ENCODE assay signal across 8 cellular contexts in the genomic region with DNA sequence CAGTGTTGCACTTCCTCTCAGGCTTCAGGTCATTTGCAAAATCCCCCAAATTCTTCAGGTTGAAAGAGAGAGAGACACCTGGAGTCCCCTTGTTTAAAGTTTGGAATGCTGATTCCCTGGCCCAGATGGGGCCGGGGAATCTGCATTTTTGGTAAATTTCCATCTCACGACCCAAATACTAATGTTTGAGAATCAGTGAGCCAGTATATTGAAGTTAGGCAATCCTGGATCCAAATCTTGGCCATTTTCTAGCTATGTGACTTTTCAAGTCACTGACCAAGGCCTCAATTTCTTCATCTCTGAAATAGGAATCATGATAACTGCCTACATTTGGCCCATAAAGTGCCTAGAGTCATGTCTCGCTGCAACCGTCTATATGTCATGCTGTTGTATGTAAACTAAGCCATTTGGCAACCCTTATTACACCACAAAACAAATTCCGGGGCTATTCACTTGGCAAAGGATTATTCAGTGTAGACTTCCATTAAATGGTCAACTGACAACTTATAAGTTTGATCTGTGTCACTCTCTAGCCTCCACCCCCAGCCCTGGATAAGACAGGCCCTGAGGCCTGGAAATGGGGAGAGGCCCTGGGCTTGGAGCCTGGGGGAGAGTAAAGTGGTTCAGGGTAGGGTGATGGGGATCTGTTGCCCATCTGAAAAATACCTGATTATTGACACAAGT. TPM values are rescaled to one million over a fixed set of nuclear protein-coding genes. Genes with fewer than 3 reads are reported as not detected.
A peak's percentile ranks its signal among the peaks of the same experiment; 100 is the strongest.
DNase-seq lines count a peak whose midpoint lies in the region; ATAC-seq and TF ChIP-seq lines count a peak whose summit lies in the region.

No MANE protein-coding gene starts in this region.

- peak overlapping the region; percentile 100 for H3K27ac ChIP-seq in left ventricle myocardium inferior (replicated peaks)
- H3K27ac ChIP-seq in uterus: peak overlapping the region; percentile 96 to 99

- H3K4me1 ChIP-seq in left ventricle myocardium inferior: peaks cover 39% of the 10 kb centered on the region
- no peaks in the 10 kb centered on the region for H3K4me1 ChIP-seq in uterus

- H3K4me3 Mint-ChIP-seq in brain (peak overlapping the region; percentile 85 to 96 (median 90)), memory B cell (peak overlapping the region; percentile 89)

- no peak for TF ChIP-seq POLR2A in uterus (IDR thresholded peaks at IDR 0.05)

- peaks cover 23% of the 10 kb centered on the region for H3K36me3 Mint-ChIP-seq in brain
- peaks cover 6% of the 10 kb centered on the region for H3K36me3 Mint-ChIP-seq in memory B cell

- peak overlapping the region; percentile 96 for H3K4me3 ChIP-seq in left ventricle myocardium inferior
- H3K4me3 ChIP-seq in uterus: peak overlapping the region; percentile 78 to 96

- intact Hi-C loops in left ventricle myocardium inferior (cut with micrococcal nuclease) (loop anchor here (5.0 kb wide), 1 partner anchor 549 kb away; no protein-coding TSS in a partner anchor), Right ventricle myocardium superior (cut with DNase I) (no loop called here), uterus (cut with DNase I; ENCODE audit: low total_unique reads) (no loop called here)

- peaks cover 35% of the 10 kb centered on the region for H3K27me3 Mint-ChIP-seq in brain
- no peaks in the 10 kb centered on the region for H3K27me3 Mint-ChIP-seq in memory B cell

- H3K36me3 ChIP-seq in left ventricle myocardium inferior (peaks cover 3% of the 10 kb centered on the region), uterus (no peaks in the 10 kb centered on the region)

- H3K9me3 ChIP-seq in left ventricle myocardium inferior (replicated peaks) (peaks cover 9% of the 10 kb centered on the region), uterus (no peaks in the 10 kb centered on the region)

- TF ChIP-seq CTCF in left ventricle myocardium inferior (IDR thresholded peaks at IDR 0.05; ENCODE audit: borderline replicate concordance) (no peak), brain (conservative IDR thresholded peaks at IDR 0.05) (no peak), uterus (IDR thresholded peaks at IDR 0.05) (no peak)

- peak overlapping the region; percentile 10 to 100 (median 86) for H3K27ac Mint-ChIP-seq in brain
- H3K27ac Mint-ChIP-seq in memory B cell: peak overlapping the region; percentile 100

- ATAC-seq in Right ventricle myocardium superior (ENCODE audit: poor library complexity): no peak
- ATAC-seq in memory B cell (ENCODE audit: low read depth): no peak

- H3K4me1 Mint-ChIP-seq in brain (peaks cover 44% of the 10 kb centered on the region), memory B cell (peaks cover 28% of the 10 kb centered on the region)

- no peak for DNase-seq in left ventricle myocardium inferior
- no peak for DNase-seq in Right ventricle myocardium superior
- DNase-seq in memory B cell (ENCODE audit: low spot score in 2 of 2): peak in 1 of 2 donors; percentile 85
- DNase-seq in uterus: peak in 1 of 2 donors; percentile 35
- DNase-seq in germinal center (ENCODE audit: low spot score): no peak
- DNase-seq in activated CD4-positive, CD25-positive, alpha-beta regulatory T cell (lab: John Stamatoyannopoulos, UW): no peak
- DNase-seq in NCI-H510A (lab: John Stamatoyannopoulos, UW): no peak

- H3K9me3 Mint-ChIP-seq in brain (peaks cover 9 to 25% (median 14%) of the 10 kb centered on the region in 5 experiments), memory B cell (peaks cover 2% of the 10 kb centered on the region)

- H3K27me3 ChIP-seq in left ventricle myocardium inferior (ENCODE audit: low read depth): no peaks in the 10 kb centered on the region
- no peaks in the 10 kb centered on the region for H3K27me3 ChIP-seq in uterus

RNA-seq across cellular contexts. Expression of a gene that starts 3.7 kb away (rescaled TPM):
- total RNA-seq in left ventricle myocardium inferior: 48.0 TPM
- 45.5 TPM for total RNA-seq in Right ventricle myocardium superior
- 104 TPM for polyA plus RNA-seq in brain (ENCODE audit: insufficient read depth, low read depth, low replicate concordance)
- total RNA-seq in uterus: 100 to 1,000 TPM; 170 to 564 (median 315) TPM
